1 cellular context compared by ENCODE assay signal in the genomic region with DNA sequence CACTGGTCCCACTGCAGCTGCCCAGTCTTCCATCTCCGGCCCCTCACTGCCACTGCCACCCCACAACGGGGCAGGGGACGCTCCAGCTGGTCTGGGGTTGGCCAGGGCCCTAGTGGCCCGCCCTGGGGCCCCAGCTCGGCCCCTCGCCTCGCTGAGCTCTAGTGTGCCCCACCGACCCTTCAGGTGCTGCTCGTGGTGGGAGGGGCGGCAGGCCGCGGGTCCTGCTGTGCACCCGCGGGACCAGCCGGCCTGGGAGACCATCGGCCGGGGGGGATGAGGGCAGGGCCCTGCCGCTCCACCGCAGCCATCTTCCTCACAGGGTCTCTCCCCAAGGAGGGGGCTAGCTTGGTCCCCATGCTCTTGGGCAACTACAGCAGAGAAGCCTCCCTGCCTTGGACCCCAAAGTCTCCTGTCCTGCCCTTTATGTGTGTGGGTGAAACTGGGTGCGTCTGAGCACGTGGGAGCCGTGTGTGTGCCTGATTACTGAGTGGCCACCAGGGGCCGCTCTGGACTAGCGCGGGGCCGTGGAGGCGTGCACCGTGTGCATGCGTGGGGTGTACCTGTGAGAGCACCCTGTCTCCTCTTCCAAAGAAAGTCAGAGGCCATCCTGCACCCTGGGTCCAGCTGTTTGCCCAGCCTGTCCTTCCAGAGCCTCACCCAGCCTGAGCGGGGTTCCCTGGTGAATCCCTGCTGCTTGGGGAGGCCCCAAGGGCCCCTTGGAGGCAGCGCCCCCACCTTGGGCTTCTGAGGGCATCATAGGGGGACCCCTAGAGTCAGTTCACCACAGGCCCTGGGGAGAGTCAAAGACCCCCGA.
TF ChIP-seq lines count a peak whose summit lies in the region.

No MANE protein-coding gene starts in this region.

TF ChIP-seq in K562, 482 proteins besides CTCF, POLR2A, EP300 and RAD21 (continued from another document):
- no peak for TF ChIP-seq TSC22D4 (tag; IDR thresholded peaks at IDR 0.05)
- TF ChIP-seq, protein P1, sequence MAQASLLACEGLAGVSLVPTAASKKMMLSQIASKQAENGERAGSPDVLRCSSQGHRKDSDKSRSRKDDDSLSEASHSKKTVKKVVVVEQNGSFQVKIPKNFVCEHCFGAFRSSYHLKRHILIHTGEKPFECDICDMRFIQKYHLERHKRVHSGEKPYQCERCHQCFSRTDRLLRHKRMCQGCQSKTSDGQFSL (CRISPR knock-in tag; IDR thresholded peaks at IDR 0.05) = peak; percentile 69; the same call in 1 of the 2 replicates
- TF ChIP-seq, protein P1 (tag; IDR thresholded peaks at IDR 0.05) = 0 out of 4 replicates have a peak, but pooled peaks of 1 of the 2 experiments have one; percentile 44
- TF ChIP-seq ZNF197 (CRISPR knock-in tag; IDR thresholded peaks at IDR 0.05; ENCODE audit: low read depth) = no peak
- no peak for TF ChIP-seq ADNP (tag; IDR thresholded peaks at IDR 0.05)
- TF ChIP-seq RAD51 (IDR thresholded peaks at IDR 0.05; ENCODE audit: borderline replicate concordance, low read depth) = no peak
- TF ChIP-seq, protein P2, sequence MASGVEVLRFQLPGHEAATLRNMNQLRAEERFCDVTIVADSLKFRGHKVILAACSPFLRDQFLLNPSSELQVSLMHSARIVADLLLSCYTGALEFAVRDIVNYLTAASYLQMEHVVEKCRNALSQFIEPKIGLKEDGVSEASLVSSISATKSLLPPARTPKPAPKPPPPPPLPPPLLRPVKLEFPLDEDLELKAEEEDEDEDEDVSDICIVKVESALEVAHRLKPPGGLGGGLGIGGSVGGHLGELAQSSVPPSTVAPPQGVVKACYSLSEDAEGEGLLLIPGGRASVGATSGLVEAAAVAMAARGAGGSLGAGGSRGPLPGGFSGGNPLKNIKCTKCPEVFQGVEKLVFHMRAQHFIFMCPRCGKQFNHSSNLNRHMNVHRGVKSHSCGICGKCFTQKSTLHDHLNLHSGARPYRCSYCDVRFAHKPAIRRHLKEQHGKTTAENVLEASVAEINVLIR (CRISPR knock-in tag; IDR thresholded peaks at IDR 0.05) = no peak
- no peak for TF ChIP-seq DDX20 (tag; IDR thresholded peaks at IDR 0.05; ENCODE audit: low read depth)
- TF ChIP-seq, protein P3, sequence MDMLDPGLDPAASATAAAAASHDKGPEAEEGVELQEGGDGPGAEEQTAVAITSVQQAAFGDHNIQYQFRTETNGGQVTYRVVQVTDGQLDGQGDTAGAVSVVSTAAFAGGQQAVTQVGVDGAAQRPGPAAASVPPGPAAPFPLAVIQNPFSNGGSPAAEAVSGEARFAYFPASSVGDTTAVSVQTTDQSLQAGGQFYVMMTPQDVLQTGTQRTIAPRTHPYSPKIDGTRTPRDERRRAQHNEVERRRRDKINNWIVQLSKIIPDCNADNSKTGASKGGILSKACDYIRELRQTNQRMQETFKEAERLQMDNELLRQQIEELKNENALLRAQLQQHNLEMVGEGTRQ (CRISPR knock-in tag; IDR thresholded peaks at IDR 0.05) = peak; percentile 53
- no peak for TF ChIP-seq ZNF583 (CRISPR knock-in tag; IDR thresholded peaks at IDR 0.05)
- TF ChIP-seq, protein P4, sequence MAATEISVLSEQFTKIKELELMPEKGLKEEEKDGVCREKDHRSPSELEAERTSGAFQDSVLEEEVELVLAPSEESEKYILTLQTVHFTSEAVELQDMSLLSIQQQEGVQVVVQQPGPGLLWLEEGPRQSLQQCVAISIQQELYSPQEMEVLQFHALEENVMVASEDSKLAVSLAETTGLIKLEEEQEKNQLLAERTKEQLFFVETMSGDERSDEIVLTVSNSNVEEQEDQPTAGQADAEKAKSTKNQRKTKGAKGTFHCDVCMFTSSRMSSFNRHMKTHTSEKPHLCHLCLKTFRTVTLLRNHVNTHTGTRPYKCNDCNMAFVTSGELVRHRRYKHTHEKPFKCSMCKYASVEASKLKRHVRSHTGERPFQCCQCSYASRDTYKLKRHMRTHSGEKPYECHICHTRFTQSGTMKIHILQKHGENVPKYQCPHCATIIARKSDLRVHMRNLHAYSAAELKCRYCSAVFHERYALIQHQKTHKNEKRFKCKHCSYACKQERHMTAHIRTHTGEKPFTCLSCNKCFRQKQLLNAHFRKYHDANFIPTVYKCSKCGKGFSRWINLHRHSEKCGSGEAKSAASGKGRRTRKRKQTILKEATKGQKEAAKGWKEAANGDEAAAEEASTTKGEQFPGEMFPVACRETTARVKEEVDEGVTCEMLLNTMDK (IDR thresholded peaks at IDR 0.05; ENCODE audit: borderline replicate concordance, insufficient read depth, low read depth, low read length, poor library complexity, severe bottlenecking) = no peak
- TF ChIP-seq GABPA (tag; conservative IDR thresholded peaks at IDR 0.05; ENCODE audit: low read depth) = no peak
TF ChIP-seq in K562: peak in this region for 22.
